ENCODE assay signal across 13 cellular contexts in genomic region chr1:24277420-24278169, GRCh38. TPM values are rescaled to one million over a fixed set of nuclear protein-coding genes. Genes with fewer than 3 reads are reported as not detected.
DNase-seq lines count a peak whose midpoint lies in the region; ATAC-seq lines count a peak whose summit lies in the region.
"Had no signal": no experiment of that assay in that cellular context is flagged by ENCODE, and none has a peak within 500 bp of the region (broad histone marks: within the 10 kb centered on the region; RNA-seq: fewer than 3 reads in every experiment).

No MANE protein-coding gene starts in this region.

- peaks cover 12% of the 10 kb centered on the region for H3K4me1 Mint-ChIP-seq in activated naive CD8-positive, alpha-beta T cell treated with anti-CD3 and anti-CD28 coated beads for 36 hours

- no peak overlapping the region for H3K4me3 Mint-ChIP-seq in activated naive CD8-positive, alpha-beta T cell treated with anti-CD3 and anti-CD28 coated beads for 36 hours
- H3K4me3 Mint-ChIP-seq: dendritic cell treated with granulocyte-macrophage colony-stimulating factor and Interleukin-4, amounts not matched to agents 40 ng/mL and 50 ng/mL, for 4 days had no signal

- ATAC-seq in HG02610 (IDR thresholded peaks at IDR 0.05; ENCODE audit: unreplicated experiment) = peak; percentile 79

- peaks cover 44% of the 10 kb centered on the region for H3K27me3 Mint-ChIP-seq in activated naive CD8-positive, alpha-beta T cell treated with anti-CD3 and anti-CD28 coated beads for 36 hours

- H3K36me3 Mint-ChIP-seq in activated naive CD8-positive, alpha-beta T cell treated with anti-CD3 and anti-CD28 coated beads for 36 hours = no peaks in the 10 kb centered on the region
- H3K36me3 Mint-ChIP-seq: IgD-negative memory B cell had no signal

- peak; percentile 21 for DNase-seq in DMS 273 (lab: John Stamatoyannopoulos, UW; ENCODE audit: unreplicated experiment)
- DNase-seq in DMS 273 treated with DMSO at 0.1 percent for 48 hours (lab: John Stamatoyannopoulos, UW) = no peak
- DNase-seq in activated naive CD8-positive, alpha-beta T cell treated with anti-CD3 and anti-CD28 coated beads for 36 hours = no peak
- peak; percentile 24 for DNase-seq in myocyte (ENCODE audit: low read depth)
- DNase-seq in NCI-H2107 treated with DMSO at 0.1 percent for 48 hours (lab: John Stamatoyannopoulos, UW; ENCODE audit: unreplicated experiment) = no peak
- DNase-seq in islet precursor cell = no peak
- DNase-seq in medulla oblongata (ENCODE audit: extremely low spot score) = no peak
- DNase-seq: activated CD8-positive, alpha-beta memory T cell treated with anti-CD3 and anti-CD28 coated beads, Interleukin-2, amount 50 U/mL, for 48 hours; naive thymus-derived CD8-positive, alpha-beta T cell; NCI-H2227 treated with DMSO at 0.1 percent for 48 hours had no signal

- peaks cover 7% of the 10 kb centered on the region for H3K9me3 Mint-ChIP-seq in activated naive CD8-positive, alpha-beta T cell treated with anti-CD3 and anti-CD28 coated beads for 36 hours

- peak overlapping the region; percentile 46 for H3K27ac Mint-ChIP-seq in activated naive CD8-positive, alpha-beta T cell treated with anti-CD3 and anti-CD28 coated beads for 36 hours
- H3K27ac Mint-ChIP-seq: dendritic cell treated with granulocyte-macrophage colony-stimulating factor and Interleukin-4, amounts not matched to agents 40 ng/mL and 50 ng/mL, for 4 days had no signal

RNA-seq across cellular contexts. Expression of gene GRHL3, which starts 41.6 kb away (rescaled TPM):
- not detected for total RNA-seq in activated naive CD8-positive, alpha-beta T cell treated with anti-CD3 and anti-CD28 coated beads for 36 hours
- total RNA-seq in myocyte = not detected in 2 replicates
- polyA plus RNA-seq in myocyte (2012) = not detected
- total RNA-seq: naive thymus-derived CD8-positive, alpha-beta T cell had no signal
- polyA plus RNA-seq: IgD-negative memory B cell; naive thymus-derived CD8-positive, alpha-beta T cell had no signal

Comparison
In these comparisons a context has a peak if more than half of its experiments do, and no peak if none do; other contexts are left out.
1. DNase-seq: peak in DMS 273 (single experiment) and myocyte (single experiment); none in DMS 273 treated with DMSO at 0.1 percent for 48 hours (single experiment), activated naive CD8-positive, alpha-beta T cell treated with anti-CD3 and anti-CD28 coated beads for 36 hours (single experiment), NCI-H2107 treated with DMSO at 0.1 percent for 48 hours (single experiment), islet precursor cell (single experiment) and medulla oblongata (single experiment).